Comparison of ENCODE assay signal across 8 cellular contexts in the genomic region with DNA sequence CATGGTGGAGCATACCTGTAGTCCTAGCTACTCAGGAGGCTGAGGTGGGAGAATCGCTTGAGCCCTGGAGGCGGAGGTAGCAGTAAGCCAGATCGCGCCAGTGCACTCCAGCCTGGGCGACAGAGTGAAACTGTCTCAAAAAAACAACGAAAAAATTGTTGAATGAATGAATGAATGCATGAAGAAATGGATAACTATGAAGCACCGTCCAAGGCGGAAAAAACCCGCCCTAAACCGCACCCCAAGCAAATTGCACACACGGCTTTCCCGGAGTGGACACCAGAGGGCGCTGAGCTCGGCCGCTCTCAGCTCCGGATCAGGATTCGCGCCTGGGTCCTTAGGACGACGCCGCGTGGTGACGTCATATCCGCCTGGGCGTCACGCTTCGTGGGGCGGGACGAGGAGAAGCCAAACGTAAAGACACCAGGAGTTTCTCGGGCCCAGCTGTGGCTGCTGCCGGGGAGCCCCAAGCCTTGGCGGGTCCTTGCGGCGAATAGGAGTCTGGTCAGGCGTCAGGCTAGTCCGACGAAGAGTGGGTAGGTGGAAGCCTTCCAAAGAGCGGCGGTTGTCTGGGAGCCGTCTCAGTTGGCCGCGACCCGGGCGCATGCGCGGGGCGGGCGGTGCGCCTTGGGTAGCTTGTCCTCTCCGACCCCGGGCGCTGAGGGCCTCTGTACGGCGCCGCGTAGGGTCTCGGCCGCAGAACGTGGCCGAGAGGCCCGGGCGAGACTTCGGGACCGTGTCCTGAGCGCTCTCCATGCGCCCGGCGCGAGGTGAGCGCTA. TPM values are rescaled to one million over a fixed set of nuclear protein-coding genes. Genes with fewer than 3 reads are reported as not detected.
DNase-seq lines count a peak whose midpoint lies in the region; ATAC-seq and TF ChIP-seq lines count a peak whose summit lies in the region.

TSS of gene HTD2 (plus strand) at position 639 of the 780 bp plus-strand sequence. CDS start 11,094 bp downstream, outside the sequence.
TSS of gene RPP14 (plus strand) at position 364 of the 780 bp plus-strand sequence. CDS start 4,085 bp downstream, outside the sequence.

- peak; percentile 97 for DNase-seq in CD14-positive monocyte (ENCODE audit: low spot score)
- peak; percentile 83 for DNase-seq in NCI-H526 treated with DMSO at 0.1 percent for 48 hours (lab: John Stamatoyannopoulos, UW)
- DNase-seq in activated CD4-positive, alpha-beta T cell treated with anti-CD3 and anti-CD28 coated beads, Interleukin-2, amount 10 ng/mL, durations not matched to agents 7 days and 5 days = peak; percentile 99
- peak; percentile 98 for DNase-seq in coronary artery (ENCODE audit: low spot score)
- DNase-seq in left colon = peak; percentile 98 to 99
- DNase-seq in stimulated activated CD4-positive, alpha-beta T cell treated with anti-CD3 and anti-CD28 coated beads, Interleukin-1b, Interleukin-23, amount 100 ng/mL, for 48 hours = peak; percentile 99

- peak within 1 kb of the TSS; percentile 84 for H3K4me3 ChIP-seq in coronary artery

- ATAC-seq in GM19328 (IDR thresholded peaks at IDR 0.05; ENCODE audit: unreplicated experiment) (peak; percentile 82), HG03520 (IDR thresholded peaks at IDR 0.05; ENCODE audit: unreplicated experiment) (peak; percentile 82), left colon (peak; percentile 88)

- TF ChIP-seq CTCF in CD14-positive monocyte (IDR thresholded peaks at IDR 0.05) (peak; percentile 89), coronary artery (IDR thresholded peaks at IDR 0.05) (peak; percentile 97)

- peak within 1 kb of the TSS; percentile 94 to 98 for H3K4me3 Mint-ChIP-seq in CD14-positive monocyte
- peak within 1 kb of the TSS; percentile 93 for H3K4me3 Mint-ChIP-seq in activated CD4-positive, alpha-beta T cell treated with anti-CD3 and anti-CD28 coated beads, Interleukin-2, amount 10 ng/mL, durations not matched to agents 7 days and 5 days

- H3K9me3 Mint-ChIP-seq in CD14-positive monocyte = peaks cover 5 to 10% (median 7%) of the 10 kb centered on the region in 7 donors
- H3K9me3 Mint-ChIP-seq in activated CD4-positive, alpha-beta T cell treated with anti-CD3 and anti-CD28 coated beads, Interleukin-2, amount 10 ng/mL, durations not matched to agents 7 days and 5 days = peaks cover 4% of the 10 kb centered on the region

- H3K27ac ChIP-seq in coronary artery = peak within 1 kb of the TSS; percentile 93 to 98

- CTCF ChIA-PET in activated CD4-positive, alpha-beta T cell treated with anti-CD3 and anti-CD28 coated beads, Interleukin-2, amount 10 ng/mL, durations not matched to agents 7 days and 5 days (lab: Charles Lee) = interaction anchor here (0.7 to 4.8 kb wide), 57 partner anchors 9 to 326 kb away, joined by 3 to 26 read pairs (median 5); partner anchors contain the start of genes ABHD6, ACOX2 and KCTD6

- POLR2A ChIA-PET in activated CD4-positive, alpha-beta T cell treated with anti-CD3 and anti-CD28 coated beads, Interleukin-2, amount 10 ng/mL, durations not matched to agents 7 days and 5 days (lab: Charles Lee) = interaction anchor here (0.7 to 0.8 kb wide), 2 partner anchors 109 to 155 kb away, joined by 3 read pairs; no protein-coding TSS in a partner anchor

- peaks cover 7 to 12% (median 8%) of the 10 kb centered on the region in 3 donors for H3K27me3 Mint-ChIP-seq in CD14-positive monocyte (ENCODE audit: low read depth in 3 of 3)
- peaks cover 16% of the 10 kb centered on the region for H3K27me3 Mint-ChIP-seq in activated CD4-positive, alpha-beta T cell treated with anti-CD3 and anti-CD28 coated beads, Interleukin-2, amount 10 ng/mL, durations not matched to agents 7 days and 5 days

- peak within 1 kb of the TSS; percentile 98 to 100 (median 100) for H3K27ac Mint-ChIP-seq in CD14-positive monocyte
- peak within 1 kb of the TSS; percentile 99 for H3K27ac Mint-ChIP-seq in activated CD4-positive, alpha-beta T cell treated with anti-CD3 and anti-CD28 coated beads, Interleukin-2, amount 10 ng/mL, durations not matched to agents 7 days and 5 days

- intact Hi-C loops in CD14-positive monocyte (cut with micrococcal nuclease) = loop anchor here (5.0 kb wide), 2 partner anchors 111 to 326 kb away; no protein-coding TSS in a partner anchor
- intact Hi-C loops in left colon (cut with DNase I, micrococcal nuclease) = no loop called here

- peaks cover 27% of the 10 kb centered on the region for H3K4me1 Mint-ChIP-seq in CD14-positive monocyte
- peaks cover 35% of the 10 kb centered on the region for H3K4me1 Mint-ChIP-seq in activated CD4-positive, alpha-beta T cell treated with anti-CD3 and anti-CD28 coated beads, Interleukin-2, amount 10 ng/mL, durations not matched to agents 7 days and 5 days

- peaks cover 10 to 19% of the 10 kb centered on the region in 2 donors for H3K36me3 Mint-ChIP-seq in CD14-positive monocyte
- peaks cover 14% of the 10 kb centered on the region for H3K36me3 Mint-ChIP-seq in activated CD4-positive, alpha-beta T cell treated with anti-CD3 and anti-CD28 coated beads, Interleukin-2, amount 10 ng/mL, durations not matched to agents 7 days and 5 days (ENCODE audit: low read depth)

RNA-seq across cellular contexts. Expression of gene HTD2, which starts in this region (rescaled TPM):
- 10 to 100 TPM; 10.5 to 17.3 TPM for polyA plus RNA-seq in CD14-positive monocyte
- total RNA-seq in activated CD4-positive, alpha-beta T cell treated with anti-CD3 and anti-CD28 coated beads, Interleukin-2, amount 10 ng/mL, durations not matched to agents 7 days and 5 days = 1 to 10 TPM; 6.2 to 7.0 TPM
- 10 to 100 TPM in 1 of 2 donors, 1 to 10 TPM in 1; 8.2 to 13.0 TPM for total RNA-seq in left colon

RNA-seq across cellular contexts. Expression of gene RPP14, which starts in this region (rescaled TPM):
- polyA plus RNA-seq in CD14-positive monocyte = 1 to 10 TPM; 3.5 to 8.8 TPM
- 10 to 100 TPM; 12.7 to 15.4 TPM for total RNA-seq in activated CD4-positive, alpha-beta T cell treated with anti-CD3 and anti-CD28 coated beads, Interleukin-2, amount 10 ng/mL, durations not matched to agents 7 days and 5 days
- total RNA-seq in left colon = 10 to 100 TPM; 19.9 to 21.3 TPM

Comparison
In these comparisons a context has a peak if more than half of its experiments do, and no peak if none do; other contexts are left out.
1. Peak in every context shown above with its lines: DNase-seq, ATAC-seq, H3K4me3 ChIP-seq and H3K27ac ChIP-seq.
2. intact Hi-C loops: an anchor here in CD14-positive monocyte (5.0 kb wide); none called in left colon.